ENCODE assay signal across 9 cellular contexts in the genomic region with DNA sequence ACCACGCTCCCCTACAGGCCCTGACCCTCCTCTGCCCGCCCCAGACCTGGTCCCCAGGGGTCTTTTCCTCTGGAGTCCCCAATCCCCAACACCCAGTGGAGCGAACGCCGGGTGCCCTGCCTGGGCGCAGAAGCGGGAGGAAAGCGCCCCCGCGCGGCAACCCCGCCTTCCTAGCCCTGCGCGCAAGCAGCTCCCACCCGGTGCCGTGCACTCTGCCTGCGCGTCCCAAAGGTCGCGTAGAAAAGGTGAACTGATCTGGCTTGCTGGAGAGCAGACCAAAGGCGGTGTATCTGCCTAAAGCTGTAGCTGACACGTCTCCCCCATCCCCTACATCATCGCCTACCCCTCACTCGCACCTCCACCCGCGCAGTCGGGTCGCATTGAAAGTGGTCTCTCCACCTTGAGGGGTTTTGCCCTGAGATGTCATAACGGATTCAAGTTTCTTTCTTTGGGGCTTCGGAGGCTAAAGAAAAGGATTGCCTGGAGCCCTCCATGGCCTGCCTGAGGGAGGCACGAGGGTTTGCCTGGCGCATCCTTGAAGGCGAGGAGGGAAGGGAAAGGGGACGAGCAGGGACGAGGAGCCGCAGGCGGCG. TPM values are rescaled to one million over a fixed set of nuclear protein-coding genes. Genes with fewer than 3 reads are reported as not detected.
DNase-seq lines count a peak whose midpoint lies in the region; ATAC-seq and TF ChIP-seq lines count a peak whose summit lies in the region.
"Had no signal": no experiment of that assay in that cellular context is flagged by ENCODE, and none has a peak within 500 bp of the region (broad histone marks: within the 10 kb centered on the region; RNA-seq: fewer than 3 reads in every experiment).

No MANE protein-coding gene starts in this region.

- intact Hi-C loops in right cardiac atrium (cut with DNase I), result no loop called here

- ATAC-seq in right cardiac atrium (peak in 1 of 2 donors; percentile 46), GM21576 (IDR thresholded peaks at IDR 0.05; ENCODE audit: unreplicated experiment) (no peak), HG02973 (IDR thresholded peaks at IDR 0.05; ENCODE audit: unreplicated experiment) (no peak)

- H3K27ac ChIP-seq in right cardiac atrium (ENCODE audit: low read length), result no peak overlapping the region

- peaks cover 2% of the 10 kb centered on the region for H3K4me1 ChIP-seq in right cardiac atrium (ENCODE audit: control insufficient read depth, insufficient read depth, low read length)

- no peaks in the 10 kb centered on the region for H3K9me3 ChIP-seq in right cardiac atrium (ENCODE audit: control insufficient read depth, low read length)

- TF ChIP-seq CTCF in GM12875 (IDR thresholded peaks at IDR 0.05; ENCODE audit: borderline replicate concordance, insufficient read depth, low read depth, low read length), result peak; percentile 19; the same call in 1 of the 2 replicates

- no peaks in the 10 kb centered on the region for H3K27me3 ChIP-seq in right cardiac atrium (ENCODE audit: control insufficient read depth, insufficient read depth)

- DNase-seq in activated CD8-positive, alpha-beta memory T cell treated with anti-CD3 and anti-CD28 coated beads, Interleukin-2, amount 50 U/mL, for 4 hours, result peak; percentile 46
- DNase-seq in right cardiac atrium (peak in 2 of 3 donors; percentile 61 to 64), NCI-H526 treated with DMSO at 0.1 percent for 48 hours (lab: John Stamatoyannopoulos, UW) (no peak), HK-2 (ENCODE audit: unreplicated experiment) (no peak)
- DNase-seq in stimulated activated CD4-positive, alpha-beta T cell treated with anti-CD3 and anti-CD28 coated beads, Interleukin-1b, Interleukin-23, amount 100 ng/mL, for 48 hours, result peak; percentile 39
- DNase-seq: NCI-H2107 had no signal

- H3K4me3 ChIP-seq in GM12875 (ENCODE audit: low read depth, low read length) (no peak overlapping the region), right cardiac atrium (ENCODE audit: low read length) (peak overlapping the region; percentile 51)

- WGBS in right cardiac atrium, result 8% methylated on average over 38 of the region's 38 CpGs

RNA-seq across cellular contexts. Expression of gene GAD1, which starts 5.7 kb away (rescaled TPM):
- total RNA-seq in right cardiac atrium, result not detected
- 0.02 TPM for polyA plus RNA-seq in right cardiac atrium

RNA-seq across cellular contexts. Expression of gene ERICH2, which starts 52.2 kb away (rescaled TPM):
- total RNA-seq in right cardiac atrium, result 1 to 10 TPM in 3 of 4 donors, not detected in 1; 1.7 to 5.2 (median 2.9) TPM
- polyA plus RNA-seq in right cardiac atrium, result 4.1 TPM

Comparison
In these comparisons a context has a peak if more than half of its experiments do, and no peak if none do; other contexts are left out.
1. DNase-seq: peak in activated CD8-positive, alpha-beta memory T cell treated with anti-CD3 and anti-CD28 coated beads, Interleukin-2, amount 50 U/mL, for 4 hours (single experiment), right cardiac atrium (2 of 3) and stimulated activated CD4-positive, alpha-beta T cell treated with anti-CD3 and anti-CD28 coated beads, Interleukin-1b, Interleukin-23, amount 100 ng/mL, for 48 hours (single experiment); none in NCI-H526 treated with DMSO at 0.1 percent for 48 hours (single experiment) and HK-2 (single experiment).